18 cellular contexts compared by ENCODE assay signal in the genomic region with DNA sequence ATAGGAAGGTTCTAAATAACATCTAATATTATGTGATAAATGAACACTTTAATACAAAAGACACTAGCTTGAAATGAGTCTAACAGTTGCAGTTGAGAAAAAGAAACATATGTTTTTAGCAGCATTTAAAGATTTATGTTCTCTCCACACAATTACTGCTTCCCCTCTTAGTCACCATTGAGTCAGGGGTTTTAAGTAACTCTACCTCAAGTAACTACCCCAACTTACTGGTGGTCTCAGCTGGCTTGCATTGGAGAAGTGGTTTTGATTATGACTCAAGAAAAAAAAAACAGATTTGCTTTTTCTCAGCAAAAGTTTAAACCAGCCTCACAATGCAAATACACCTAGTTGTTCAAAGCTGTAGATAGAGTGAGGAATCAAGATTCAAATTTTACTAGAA.
"Had no signal": no experiment of that assay in that cellular context is flagged by ENCODE, and none has a peak within 500 bp of the region (broad histone marks: within the 10 kb centered on the region; RNA-seq: fewer than 3 reads in every experiment).

No MANE protein-coding gene starts in this region.

- H3K4me1 ChIP-seq: breast epithelium, left lung, neural progenitor cell, sigmoid colon had no signal

- DNase-seq: activated CD4-positive, alpha-beta memory T cell treated with anti-CD3 and anti-CD28 coated beads for 36 hours; activated CD8-positive, alpha-beta memory T cell treated with anti-CD3 and anti-CD28 coated beads, Interleukin-2, amount 10 ng/mL, durations not matched to agents 7 days and 5 days; activated effector memory CD4-positive, alpha-beta T cell treated with Interleukin-2 at 50 U/mL for 16 hours; activated T-cell treated with anti-CD3 and anti-CD28 coated beads, Interleukin-2, amount 50 U/mL, for 1 hour; amniotic stem cell; cerebellar nuclear complex; effector CD8-positive, alpha-beta T cell; left lung; mammary epithelial cell; ovary; sigmoid colon; stimulated activated CD4-positive, alpha-beta T cell treated with anti-CD3 and anti-CD28 coated beads, Interleukin-12 subunit alpha, Interleukin-12 subunit beta, amount 100 ng/mL, for 4 hours; stimulated activated CD4-positive, alpha-beta T cell treated with anti-CD3 and anti-CD28 coated beads, Interleukin-2, amount 100 ng/mL, for 24 hours had no signal

- H3K4me3 Mint-ChIP-seq: activated CD4-positive, alpha-beta memory T cell treated with anti-CD3 and anti-CD28 coated beads for 36 hours; activated CD8-positive, alpha-beta memory T cell treated with anti-CD3 and anti-CD28 coated beads, Interleukin-2, amount 10 ng/mL, durations not matched to agents 7 days and 5 days; neural progenitor cell had no signal

- H3K4me1 Mint-ChIP-seq: activated CD8-positive, alpha-beta memory T cell treated with anti-CD3 and anti-CD28 coated beads, Interleukin-2, amount 10 ng/mL, durations not matched to agents 7 days and 5 days had no signal

- H3K27ac ChIP-seq: breast epithelium, left lung, neural progenitor cell, ovary, sigmoid colon, VCaP had no signal

- ATAC-seq: activated CD8-positive, alpha-beta memory T cell treated with anti-CD3 and anti-CD28 coated beads, Interleukin-2, amount 10 ng/mL, durations not matched to agents 7 days and 5 days; activated naive CD4-positive, alpha-beta T cell treated with anti-CD3 and anti-CD28 coated beads, Interleukin-2, amount 50 U/mL, for 72 hours; left lung had no signal

- H3K4me3 ChIP-seq: breast epithelium, left lung, neural progenitor cell, ovary, sigmoid colon had no signal

- FAIRE-seq: keratinocyte had no signal

- H2AFZ ChIP-seq: neural progenitor cell had no signal

- H3K4me2 ChIP-seq: neural progenitor cell had no signal

- H3K27ac Mint-ChIP-seq: activated CD4-positive, alpha-beta memory T cell treated with anti-CD3 and anti-CD28 coated beads for 36 hours; activated CD8-positive, alpha-beta memory T cell treated with anti-CD3 and anti-CD28 coated beads, Interleukin-2, amount 10 ng/mL, durations not matched to agents 7 days and 5 days; activated naive CD4-positive, alpha-beta T cell treated with anti-CD3 and anti-CD28 coated beads, Interleukin-2, amount 50 U/mL, for 72 hours; neural progenitor cell had no signal

- H3K27me3 Mint-ChIP-seq: activated CD4-positive, alpha-beta memory T cell treated with anti-CD3 and anti-CD28 coated beads for 36 hours; activated CD8-positive, alpha-beta memory T cell treated with anti-CD3 and anti-CD28 coated beads, Interleukin-2, amount 10 ng/mL, durations not matched to agents 7 days and 5 days had no signal

- H3K9me3 ChIP-seq: breast epithelium, ovary, sigmoid colon had no signal

- H3K36me3 Mint-ChIP-seq: activated CD4-positive, alpha-beta memory T cell treated with anti-CD3 and anti-CD28 coated beads for 36 hours; activated CD8-positive, alpha-beta memory T cell treated with anti-CD3 and anti-CD28 coated beads, Interleukin-2, amount 10 ng/mL, durations not matched to agents 7 days and 5 days; activated naive CD4-positive, alpha-beta T cell treated with anti-CD3 and anti-CD28 coated beads, Interleukin-2, amount 50 U/mL, for 72 hours had no signal

- H3K36me3 ChIP-seq: breast epithelium, left lung, neural progenitor cell, ovary, sigmoid colon had no signal

- H3K27me3 ChIP-seq: breast epithelium, left lung, neural progenitor cell, ovary, sigmoid colon had no signal

- H3K9ac ChIP-seq: neural progenitor cell had no signal
